ENCODE assay signal across 1 cellular context in the genomic region with DNA sequence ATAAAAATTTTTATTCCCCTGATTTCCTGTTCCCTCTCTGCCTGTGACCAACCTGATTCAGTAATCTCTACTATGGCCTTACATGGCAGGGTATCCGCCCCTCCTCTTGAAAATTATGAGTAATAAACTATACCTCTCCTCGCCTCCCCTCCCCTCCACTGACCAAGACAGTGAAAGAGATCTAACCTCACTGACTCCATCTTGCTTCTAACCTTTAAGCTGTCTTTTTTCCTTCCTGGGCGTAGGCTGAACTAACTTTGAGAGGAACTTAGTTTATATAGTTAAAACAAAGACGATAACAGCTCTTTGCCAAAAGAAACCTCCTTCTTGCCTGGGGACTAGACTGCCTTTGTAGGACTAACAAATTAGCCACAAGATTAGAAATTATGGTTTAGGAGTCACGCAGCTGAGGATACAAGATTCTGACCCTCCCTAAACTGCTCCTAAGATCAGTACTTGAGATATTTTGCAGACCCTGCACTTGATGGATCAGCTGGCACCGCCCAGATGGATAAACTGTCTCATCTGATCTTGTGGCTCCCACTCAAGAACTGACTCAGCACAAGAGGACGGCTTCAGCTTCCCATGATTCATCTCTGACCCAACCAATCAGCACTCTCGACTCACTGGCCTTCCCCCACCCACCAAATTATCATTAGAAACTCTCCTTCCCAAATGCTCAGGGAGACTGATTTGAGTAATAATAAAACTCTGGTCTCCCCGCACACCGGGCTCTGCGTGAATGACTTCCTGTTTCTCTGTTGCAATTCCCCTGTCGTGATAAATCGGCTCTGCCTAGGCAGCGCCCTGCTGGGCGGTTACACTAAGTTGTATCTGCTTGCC.
TF ChIP-seq lines count a peak whose summit lies in the region.

No MANE protein-coding gene starts in this region.

TF ChIP-seq in K562, 482 proteins besides CTCF, POLR2A, EP300 and RAD21 (continued from another document and continues in another):
- TF ChIP-seq, protein P1, sequence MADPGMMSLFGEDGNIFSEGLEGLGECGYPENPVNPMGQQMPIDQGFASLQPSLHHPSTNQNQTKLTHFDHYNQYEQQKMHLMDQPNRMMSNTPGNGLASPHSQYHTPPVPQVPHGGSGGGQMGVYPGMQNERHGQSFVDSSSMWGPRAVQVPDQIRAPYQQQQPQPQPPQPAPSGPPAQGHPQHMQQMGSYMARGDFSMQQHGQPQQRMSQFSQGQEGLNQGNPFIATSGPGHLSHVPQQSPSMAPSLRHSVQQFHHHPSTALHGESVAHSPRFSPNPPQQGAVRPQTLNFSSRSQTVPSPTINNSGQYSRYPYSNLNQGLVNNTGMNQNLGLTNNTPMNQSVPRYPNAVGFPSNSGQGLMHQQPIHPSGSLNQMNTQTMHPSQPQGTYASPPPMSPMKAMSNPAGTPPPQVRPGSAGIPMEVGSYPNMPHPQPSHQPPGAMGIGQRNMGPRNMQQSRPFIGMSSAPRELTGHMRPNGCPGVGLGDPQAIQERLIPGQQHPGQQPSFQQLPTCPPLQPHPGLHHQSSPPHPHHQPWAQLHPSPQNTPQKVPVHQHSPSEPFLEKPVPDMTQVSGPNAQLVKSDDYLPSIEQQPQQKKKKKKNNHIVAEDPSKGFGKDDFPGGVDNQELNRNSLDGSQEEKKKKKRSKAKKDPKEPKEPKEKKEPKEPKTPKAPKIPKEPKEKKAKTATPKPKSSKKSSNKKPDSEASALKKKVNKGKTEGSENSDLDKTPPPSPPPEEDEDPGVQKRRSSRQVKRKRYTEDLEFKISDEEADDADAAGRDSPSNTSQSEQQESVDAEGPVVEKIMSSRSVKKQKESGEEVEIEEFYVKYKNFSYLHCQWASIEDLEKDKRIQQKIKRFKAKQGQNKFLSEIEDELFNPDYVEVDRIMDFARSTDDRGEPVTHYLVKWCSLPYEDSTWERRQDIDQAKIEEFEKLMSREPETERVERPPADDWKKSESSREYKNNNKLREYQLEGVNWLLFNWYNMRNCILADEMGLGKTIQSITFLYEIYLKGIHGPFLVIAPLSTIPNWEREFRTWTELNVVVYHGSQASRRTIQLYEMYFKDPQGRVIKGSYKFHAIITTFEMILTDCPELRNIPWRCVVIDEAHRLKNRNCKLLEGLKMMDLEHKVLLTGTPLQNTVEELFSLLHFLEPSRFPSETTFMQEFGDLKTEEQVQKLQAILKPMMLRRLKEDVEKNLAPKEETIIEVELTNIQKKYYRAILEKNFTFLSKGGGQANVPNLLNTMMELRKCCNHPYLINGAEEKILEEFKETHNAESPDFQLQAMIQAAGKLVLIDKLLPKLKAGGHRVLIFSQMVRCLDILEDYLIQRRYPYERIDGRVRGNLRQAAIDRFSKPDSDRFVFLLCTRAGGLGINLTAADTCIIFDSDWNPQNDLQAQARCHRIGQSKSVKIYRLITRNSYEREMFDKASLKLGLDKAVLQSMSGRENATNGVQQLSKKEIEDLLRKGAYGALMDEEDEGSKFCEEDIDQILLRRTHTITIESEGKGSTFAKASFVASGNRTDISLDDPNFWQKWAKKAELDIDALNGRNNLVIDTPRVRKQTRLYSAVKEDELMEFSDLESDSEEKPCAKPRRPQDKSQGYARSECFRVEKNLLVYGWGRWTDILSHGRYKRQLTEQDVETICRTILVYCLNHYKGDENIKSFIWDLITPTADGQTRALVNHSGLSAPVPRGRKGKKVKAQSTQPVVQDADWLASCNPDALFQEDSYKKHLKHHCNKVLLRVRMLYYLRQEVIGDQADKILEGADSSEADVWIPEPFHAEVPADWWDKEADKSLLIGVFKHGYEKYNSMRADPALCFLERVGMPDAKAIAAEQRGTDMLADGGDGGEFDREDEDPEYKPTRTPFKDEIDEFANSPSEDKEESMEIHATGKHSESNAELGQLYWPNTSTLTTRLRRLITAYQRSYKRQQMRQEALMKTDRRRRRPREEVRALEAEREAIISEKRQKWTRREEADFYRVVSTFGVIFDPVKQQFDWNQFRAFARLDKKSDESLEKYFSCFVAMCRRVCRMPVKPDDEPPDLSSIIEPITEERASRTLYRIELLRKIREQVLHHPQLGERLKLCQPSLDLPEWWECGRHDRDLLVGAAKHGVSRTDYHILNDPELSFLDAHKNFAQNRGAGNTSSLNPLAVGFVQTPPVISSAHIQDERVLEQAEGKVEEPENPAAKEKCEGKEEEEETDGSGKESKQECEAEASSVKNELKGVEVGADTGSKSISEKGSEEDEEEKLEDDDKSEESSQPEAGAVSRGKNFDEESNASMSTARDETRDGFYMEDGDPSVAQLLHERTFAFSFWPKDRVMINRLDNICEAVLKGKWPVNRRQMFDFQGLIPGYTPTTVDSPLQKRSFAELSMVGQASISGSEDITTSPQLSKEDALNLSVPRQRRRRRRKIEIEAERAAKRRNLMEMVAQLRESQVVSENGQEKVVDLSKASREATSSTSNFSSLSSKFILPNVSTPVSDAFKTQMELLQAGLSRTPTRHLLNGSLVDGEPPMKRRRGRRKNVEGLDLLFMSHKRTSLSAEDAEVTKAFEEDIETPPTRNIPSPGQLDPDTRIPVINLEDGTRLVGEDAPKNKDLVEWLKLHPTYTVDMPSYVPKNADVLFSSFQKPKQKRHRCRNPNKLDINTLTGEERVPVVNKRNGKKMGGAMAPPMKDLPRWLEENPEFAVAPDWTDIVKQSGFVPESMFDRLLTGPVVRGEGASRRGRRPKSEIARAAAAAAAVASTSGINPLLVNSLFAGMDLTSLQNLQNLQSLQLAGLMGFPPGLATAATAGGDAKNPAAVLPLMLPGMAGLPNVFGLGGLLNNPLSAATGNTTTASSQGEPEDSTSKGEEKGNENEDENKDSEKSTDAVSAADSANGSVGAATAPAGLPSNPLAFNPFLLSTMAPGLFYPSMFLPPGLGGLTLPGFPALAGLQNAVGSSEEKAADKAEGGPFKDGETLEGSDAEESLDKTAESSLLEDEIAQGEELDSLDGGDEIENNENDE (IDR thresholded peaks at IDR 0.05; ENCODE audit: low read depth, low read length), result no peak
- TF ChIP-seq CREM (IDR thresholded peaks at IDR 0.05; ENCODE audit: low read depth), result no peak
- TF ChIP-seq POLR2AphosphoS2 (IDR thresholded peaks at IDR 0.05; ENCODE audit: low read length), result no peak
- TF ChIP-seq, protein P2, sequence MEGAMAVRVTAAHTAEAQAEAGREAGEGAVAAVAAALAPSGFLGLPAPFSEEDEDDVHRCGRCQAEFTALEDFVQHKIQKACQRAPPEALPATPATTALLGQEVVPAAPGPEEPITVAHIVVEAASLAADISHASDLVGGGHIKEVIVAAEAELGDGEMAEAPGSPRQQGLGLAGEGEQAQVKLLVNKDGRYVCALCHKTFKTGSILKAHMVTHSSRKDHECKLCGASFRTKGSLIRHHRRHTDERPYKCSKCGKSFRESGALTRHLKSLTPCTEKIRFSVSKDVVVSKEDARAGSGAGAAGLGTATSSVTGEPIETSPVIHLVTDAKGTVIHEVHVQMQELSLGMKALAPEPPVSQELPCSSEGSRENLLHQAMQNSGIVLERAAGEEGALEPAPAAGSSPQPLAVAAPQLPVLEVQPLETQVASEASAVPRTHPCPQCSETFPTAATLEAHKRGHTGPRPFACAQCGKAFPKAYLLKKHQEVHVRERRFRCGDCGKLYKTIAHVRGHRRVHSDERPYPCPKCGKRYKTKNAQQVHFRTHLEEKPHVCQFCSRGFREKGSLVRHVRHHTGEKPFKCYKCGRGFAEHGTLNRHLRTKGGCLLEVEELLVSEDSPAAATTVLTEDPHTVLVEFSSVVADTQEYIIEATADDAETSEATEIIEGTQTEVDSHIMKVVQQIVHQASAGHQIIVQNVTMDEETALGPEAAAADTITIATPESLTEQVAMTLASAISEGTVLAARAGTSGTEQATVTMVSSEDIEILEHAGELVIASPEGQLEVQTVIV (CRISPR knock-in tag; IDR thresholded peaks at IDR 0.05; ENCODE audit: borderline replicate concordance), result no peak
- 0 out of 2 replicates have a peak, but pooled peaks have one; percentile 35 for TF ChIP-seq BCL6 (CRISPR knock-in tag; IDR thresholded peaks at IDR 0.05)
- no peak for TF ChIP-seq MYNN (IDR thresholded peaks at IDR 0.05)
- no peak for TF ChIP-seq MYNN (CRISPR knock-in tag; IDR thresholded peaks at IDR 0.05)
- no peak for TF ChIP-seq ZNF143 (CRISPR knock-in tag; IDR thresholded peaks at IDR 0.05)
- peak; percentile 64; the same call in 1 of the 2 replicates for TF ChIP-seq ELF2 (CRISPR knock-in tag; IDR thresholded peaks at IDR 0.05)
- no peak for TF ChIP-seq KAT7 (CRISPR knock-in tag; IDR thresholded peaks at IDR 0.05; ENCODE audit: borderline replicate concordance)
- TF ChIP-seq, protein P3, sequence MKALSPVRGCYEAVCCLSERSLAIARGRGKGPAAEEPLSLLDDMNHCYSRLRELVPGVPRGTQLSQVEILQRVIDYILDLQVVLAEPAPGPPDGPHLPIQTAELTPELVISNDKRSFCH (CRISPR knock-in tag; IDR thresholded peaks at IDR 0.05), result no peak
- TF ChIP-seq, protein P3 (tag; IDR thresholded peaks at IDR 0.05), result no peak
- peak; percentile 93 for TF ChIP-seq KLF6 (CRISPR knock-in tag; IDR thresholded peaks at IDR 0.05; ENCODE audit: borderline replicate concordance)
- no peak for TF ChIP-seq NEUROD1 (IDR thresholded peaks at IDR 0.05; ENCODE audit: borderline replicate concordance, low read depth, low read length, partially characterized antibody)
- peak; percentile 84 for TF ChIP-seq BACH1 (tag; IDR thresholded peaks at IDR 0.05)
- TF ChIP-seq BMI1 (IDR thresholded peaks at IDR 0.05; ENCODE audit: low read length), result no peak
- TF ChIP-seq ZNF717 (CRISPR knock-in tag; IDR thresholded peaks at IDR 0.05), result no peak
- TF ChIP-seq, protein P4, sequence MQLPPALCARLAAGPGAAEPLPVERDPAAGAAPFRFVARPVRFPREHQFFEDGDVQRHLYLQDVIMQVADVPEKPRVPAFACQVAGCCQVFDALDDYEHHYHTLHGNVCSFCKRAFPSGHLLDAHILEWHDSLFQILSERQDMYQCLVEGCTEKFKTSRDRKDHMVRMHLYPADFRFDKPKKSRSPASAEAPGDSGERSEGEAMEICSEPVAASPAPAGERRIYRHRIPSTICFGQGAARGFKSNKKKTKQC (CRISPR knock-in tag; IDR thresholded peaks at IDR 0.05), result no peak
- TF ChIP-seq, protein P5, sequence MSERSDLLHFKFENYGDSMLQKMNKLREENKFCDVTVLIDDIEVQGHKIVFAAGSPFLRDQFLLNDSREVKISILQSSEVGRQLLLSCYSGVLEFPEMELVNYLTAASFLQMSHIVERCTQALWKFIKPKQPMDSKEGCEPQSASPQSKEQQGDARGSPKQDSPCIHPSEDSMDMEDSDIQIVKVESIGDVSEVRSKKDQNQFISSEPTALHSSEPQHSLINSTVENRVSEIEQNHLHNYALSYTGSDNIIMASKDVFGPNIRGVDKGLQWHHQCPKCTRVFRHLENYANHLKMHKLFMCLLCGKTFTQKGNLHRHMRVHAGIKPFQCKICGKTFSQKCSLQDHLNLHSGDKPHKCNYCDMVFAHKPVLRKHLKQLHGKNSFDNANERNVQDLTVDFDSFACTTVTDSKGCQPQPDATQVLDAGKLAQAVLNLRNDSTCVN (CRISPR knock-in tag; IDR thresholded peaks at IDR 0.05), result peak; percentile 59; the same call in 1 of the 2 replicates
- TF ChIP-seq, protein P6, sequence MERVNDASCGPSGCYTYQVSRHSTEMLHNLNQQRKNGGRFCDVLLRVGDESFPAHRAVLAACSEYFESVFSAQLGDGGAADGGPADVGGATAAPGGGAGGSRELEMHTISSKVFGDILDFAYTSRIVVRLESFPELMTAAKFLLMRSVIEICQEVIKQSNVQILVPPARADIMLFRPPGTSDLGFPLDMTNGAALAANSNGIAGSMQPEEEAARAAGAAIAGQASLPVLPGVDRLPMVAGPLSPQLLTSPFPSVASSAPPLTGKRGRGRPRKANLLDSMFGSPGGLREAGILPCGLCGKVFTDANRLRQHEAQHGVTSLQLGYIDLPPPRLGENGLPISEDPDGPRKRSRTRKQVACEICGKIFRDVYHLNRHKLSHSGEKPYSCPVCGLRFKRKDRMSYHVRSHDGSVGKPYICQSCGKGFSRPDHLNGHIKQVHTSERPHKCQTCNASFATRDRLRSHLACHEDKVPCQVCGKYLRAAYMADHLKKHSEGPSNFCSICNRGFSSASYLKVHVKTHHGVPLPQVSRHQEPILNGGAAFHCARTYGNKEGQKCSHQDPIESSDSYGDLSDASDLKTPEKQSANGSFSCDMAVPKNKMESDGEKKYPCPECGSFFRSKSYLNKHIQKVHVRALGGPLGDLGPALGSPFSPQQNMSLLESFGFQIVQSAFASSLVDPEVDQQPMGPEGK (CRISPR knock-in tag; IDR thresholded peaks at IDR 0.05; ENCODE audit: borderline replicate concordance), result no peak
- peak; percentile 75 for TF ChIP-seq ZNF644 (tag; IDR thresholded peaks at IDR 0.05; ENCODE audit: low read depth)
- peak; percentile 58; the same call in 1 of the 2 replicates for TF ChIP-seq PTRF (tag; IDR thresholded peaks at IDR 0.05)
- no peak for TF ChIP-seq MYBL2 (IDR thresholded peaks at IDR 0.05; ENCODE audit: low read depth)
- TF ChIP-seq MYBL2 (CRISPR knock-in tag; IDR thresholded peaks at IDR 0.05; ENCODE audit: borderline replicate concordance), result no peak
- TF ChIP-seq, protein P7, sequence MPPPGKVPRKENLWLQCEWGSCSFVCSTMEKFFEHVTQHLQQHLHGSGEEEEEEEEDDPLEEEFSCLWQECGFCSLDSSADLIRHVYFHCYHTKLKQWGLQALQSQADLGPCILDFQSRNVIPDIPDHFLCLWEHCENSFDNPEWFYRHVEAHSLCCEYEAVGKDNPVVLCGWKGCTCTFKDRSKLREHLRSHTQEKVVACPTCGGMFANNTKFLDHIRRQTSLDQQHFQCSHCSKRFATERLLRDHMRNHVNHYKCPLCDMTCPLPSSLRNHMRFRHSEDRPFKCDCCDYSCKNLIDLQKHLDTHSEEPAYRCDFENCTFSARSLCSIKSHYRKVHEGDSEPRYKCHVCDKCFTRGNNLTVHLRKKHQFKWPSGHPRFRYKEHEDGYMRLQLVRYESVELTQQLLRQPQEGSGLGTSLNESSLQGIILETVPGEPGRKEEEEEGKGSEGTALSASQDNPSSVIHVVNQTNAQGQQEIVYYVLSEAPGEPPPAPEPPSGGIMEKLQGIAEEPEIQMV (tag; conservative IDR thresholded peaks at IDR 0.05; ENCODE audit: low read depth), result 0 out of 2 replicates have a peak, but pooled peaks have one; percentile 41
- TF ChIP-seq SIN3A (IDR thresholded peaks at IDR 0.05; ENCODE audit: borderline replicate concordance in 2 of 2, control insufficient read depth in 1 of 2, low read depth in 2 of 2, low read length in 2 of 2), result no peak
- TF ChIP-seq ZNF561 (CRISPR knock-in tag; conservative IDR thresholded peaks at IDR 0.05), result no peak
- TF ChIP-seq SREBF1 (IDR thresholded peaks at IDR 0.05; ENCODE audit: borderline replicate concordance, low read depth, low read length), result no peak
- TF ChIP-seq ZNF444 (CRISPR knock-in tag; IDR thresholded peaks at IDR 0.05), result 0 out of 2 replicates have a peak, but pooled peaks have one; percentile 59
- TF ChIP-seq ZNF431 (CRISPR knock-in tag; IDR thresholded peaks at IDR 0.05), result no peak
- TF ChIP-seq, protein P8, sequence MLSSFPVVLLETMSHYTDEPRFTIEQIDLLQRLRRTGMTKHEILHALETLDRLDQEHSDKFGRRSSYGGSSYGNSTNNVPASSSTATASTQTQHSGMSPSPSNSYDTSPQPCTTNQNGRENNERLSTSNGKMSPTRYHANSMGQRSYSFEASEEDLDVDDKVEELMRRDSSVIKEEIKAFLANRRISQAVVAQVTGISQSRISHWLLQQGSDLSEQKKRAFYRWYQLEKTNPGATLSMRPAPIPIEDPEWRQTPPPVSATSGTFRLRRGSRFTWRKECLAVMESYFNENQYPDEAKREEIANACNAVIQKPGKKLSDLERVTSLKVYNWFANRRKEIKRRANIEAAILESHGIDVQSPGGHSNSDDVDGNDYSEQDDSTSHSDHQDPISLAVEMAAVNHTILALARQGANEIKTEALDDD (IDR thresholded peaks at IDR 0.05), result peak; percentile 86
- no peak for TF ChIP-seq MCM7 (IDR thresholded peaks at IDR 0.05)
- TF ChIP-seq POLR2AphosphoS5 (IDR thresholded peaks at IDR 0.05; ENCODE audit: control insufficient read depth, insufficient read depth, low read depth, low read length), result no peak
- no peak for TF ChIP-seq NR2C1 (IDR thresholded peaks at IDR 0.05)
- peak; percentile 80 for TF ChIP-seq NR2C1 (tag; IDR thresholded peaks at IDR 0.05)
- no peak for TF ChIP-seq RCOR1 (IDR thresholded peaks at IDR 0.05; ENCODE audit: borderline replicate concordance in 1 of 2, low read depth in 2 of 2, low read length in 2 of 2)
- TF ChIP-seq WHSC1 (IDR thresholded peaks at IDR 0.05; ENCODE audit: low read length), result no peak
